In the genomic region with DNA sequence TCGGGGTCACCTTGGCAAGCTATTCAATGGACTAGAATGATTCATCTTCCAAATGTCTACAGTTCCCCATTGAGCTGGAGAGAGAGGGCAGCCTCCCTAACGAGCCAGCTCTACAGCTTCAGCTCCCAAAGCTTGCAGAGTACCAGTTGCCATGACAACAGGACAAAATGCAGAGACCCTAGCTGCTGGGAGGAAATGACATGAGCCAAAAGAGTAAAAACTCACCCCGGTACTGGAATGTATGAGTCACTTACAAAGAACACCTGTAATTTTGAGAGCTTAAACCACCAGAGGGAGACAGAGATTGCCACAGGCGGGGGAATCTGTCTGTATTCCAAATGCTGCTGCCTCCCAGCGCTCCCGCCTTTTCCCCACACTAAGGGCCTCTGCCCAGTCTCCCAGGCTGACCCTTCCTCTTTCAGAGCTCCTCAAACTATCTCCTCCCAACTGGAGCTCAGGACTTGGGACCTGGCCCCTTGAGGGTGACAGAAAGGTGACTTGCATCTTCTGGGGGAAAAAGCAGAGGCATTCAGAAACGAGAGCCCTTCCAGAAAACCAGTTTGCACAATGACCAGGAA, we compare ENCODE assay signal across 8 cellular contexts.
DNase-seq lines count a peak whose midpoint lies in the region; ATAC-seq and TF ChIP-seq lines count a peak whose summit lies in the region.

No MANE protein-coding gene starts in this region.

- H3K4me3 Mint-ChIP-seq in T-helper 17 cell: no peak overlapping the region

- peak overlapping the region; percentile 31 for H3K4me2 ChIP-seq in HCT116 (ENCODE audit: low read length)

- no peak overlapping the region for H3K27ac ChIP-seq in HCT116 (ENCODE audit: low read depth, low read length)
- H3K27ac ChIP-seq in ascending aorta: no peak overlapping the region

- POLR2A ChIA-PET in HCT116 (lab: Charles Lee): no interaction called here

- peak; percentile 95 for TF ChIP-seq RAD21 in HCT116 (IDR thresholded peaks at IDR 0.05; ENCODE audit: low read depth)

- no peaks in the 10 kb centered on the region for H3K36me3 Mint-ChIP-seq in T-helper 17 cell (ENCODE audit: low read depth)

- CTCF ChIA-PET in HCT116 (lab: Charles Lee): interaction anchor here (0.7 to 1.8 kb wide), 19 partner anchors 9 to 618 kb away, joined by 3 to 11 read pairs (median 5); partner anchors contain the start of gene CUL2

- intact Hi-C loops in HCT116 (cut with micrococcal nuclease) (loop anchor here (2.0 kb wide), 1 partner anchor 224 kb away; no protein-coding TSS in a partner anchor), ascending aorta (cut with DNase I) (no loop called here)

- H3K4me1 Mint-ChIP-seq in T-helper 17 cell: peaks cover 17% of the 10 kb centered on the region

- no peak overlapping the region for H3K9ac ChIP-seq in HCT116 (ENCODE audit: low read length)

- no peaks in the 10 kb centered on the region for H3K27me3 ChIP-seq in HCT116 (ENCODE audit: insufficient read depth, low read length)
- H3K27me3 ChIP-seq in ascending aorta: no peaks in the 10 kb centered on the region

- H3K36me3 ChIP-seq in HCT116 (ENCODE audit: control insufficient read depth in 1 of 2, insufficient read depth in 2 of 2, low read length in 2 of 2) (no peaks in the 10 kb centered on the region), ascending aorta (no peaks in the 10 kb centered on the region)

- H3K79me2 ChIP-seq in HCT116 (ENCODE audit: insufficient read depth, low read length): no peaks in the 10 kb centered on the region

- H2AFZ ChIP-seq in HCT116 (ENCODE audit: low read depth, low read length, poor library complexity, severe bottlenecking): peak overlapping the region; percentile 36

- no peaks in the 10 kb centered on the region for H3K27me3 Mint-ChIP-seq in T-helper 17 cell

- no peak for TF ChIP-seq POLR2A in HCT116 (IDR thresholded peaks at IDR 0.05; ENCODE audit: borderline replicate concordance, extremely low read depth, insufficient read depth, insufficient read length)

- BruUV-seq in HCT116 (replicated peaks; lab: Mats Ljungman, UMichigan): no TSS peak

- RAD21 ChIA-PET in HCT116 (lab: Charles Lee; ENCODE audit: low non-redundant PET in 1 of 2, low total read pairs in 2 of 2, uncharacterized antibody in 2 of 2, unreplicated experiment in 2 of 2): interaction anchor here in 1 of 2 experiments (1.5 kb wide), 1 partner anchor 328 kb away, joined by 3 read pairs; no protein-coding TSS in a partner anchor

- DNase-seq in NCI-H1417 (lab: John Stamatoyannopoulos, UW) (peak; percentile 22 to 62 (median 35)), NCI-H1417 treated with DMSO at 0.1 percent for 48 hours (lab: John Stamatoyannopoulos, UW) (no peak), HCT116 (ENCODE audit: low read depth, low spot score) (peak; percentile 76), M059J (ENCODE audit: low read depth) (peak; percentile 85), T-helper 17 cell (peak in 1 of 3 donors; percentile 13), ascending aorta (ENCODE audit: low spot score in 2 of 2) (no peak), iPS-NIHi7 (ENCODE audit: extremely low spot score) (peak; percentile 89)
- DNase-seq in stimulated activated CD4-positive, alpha-beta T cell treated with anti-CD3 and anti-CD28 coated beads, Interleukin-15, amount 100 ng/mL, for 48 hours (ENCODE audit: low read depth in 2 of 2): peak; percentile 35 to 36

- H3K4me3 ChIP-seq in HCT116 (replicated peaks in 1 of 2; ENCODE audit: low read depth in 1 of 2, low read length in 2 of 2) (no peak overlapping the region), ascending aorta (no peak overlapping the region)

- no peak overlapping the region for H3K27ac Mint-ChIP-seq in T-helper 17 cell

- H3K9me3 ChIP-seq in HCT116 (ENCODE audit: control insufficient read depth in 1 of 2, insufficient read depth in 1 of 2, low read depth in 1 of 2, low read length in 2 of 2): no peaks in the 10 kb centered on the region
- no peaks in the 10 kb centered on the region for H3K9me3 ChIP-seq in T-helper 17 cell (ENCODE audit: control insufficient read depth, low read length, poor library complexity, severe bottlenecking)
- no peaks in the 10 kb centered on the region for H3K9me3 ChIP-seq in ascending aorta

- ATAC-seq in HCT116: peak; percentile 92
- peak; percentile 57 for ATAC-seq in T-helper 17 cell

- no peaks in the 10 kb centered on the region for H4K20me1 ChIP-seq in HCT116 (ENCODE audit: insufficient read depth)

- H3K9me2 ChIP-seq in HCT116 (ENCODE audit: insufficient read depth): no peaks in the 10 kb centered on the region

- TF ChIP-seq CTCF in HCT116 (IDR thresholded peaks at IDR 0.05 in 2 of 3, conservative IDR thresholded peaks at IDR 0.05 in 1 of 3; ENCODE audit: borderline replicate concordance in 1 of 3, insufficient read depth in 1 of 3, low read depth in 2 of 3, low read length in 2 of 3) (peak; percentile 75 to 84 (median 83)), ascending aorta (IDR thresholded peaks at IDR 0.05) (peak in 2 of 3 experiments; percentile 8 to 44)

- peaks cover 8 to 16% of the 10 kb centered on the region in 2 experiments; a peak in 3 of 4 replicates for H3K4me1 ChIP-seq in HCT116 (ENCODE audit: control insufficient read depth in 1 of 2, insufficient read depth in 2 of 2, low read length in 2 of 2)
- H3K4me1 ChIP-seq in ascending aorta: no peaks in the 10 kb centered on the region

TF ChIP-seq in HCT116, 20 proteins besides CTCF, POLR2A, EP300 and RAD21:
- TF ChIP-seq CBX3 (IDR thresholded peaks at IDR 0.05; ENCODE audit: low read depth): peak; percentile 75; the same call in 1 of the 2 replicates
- TF ChIP-seq POLR2AphosphoS5 (IDR thresholded peaks at IDR 0.05; ENCODE audit: low read depth, low read length): peak; percentile 37; the same call in 1 of the 2 replicates
- TF ChIP-seq JUND (IDR thresholded peaks at IDR 0.05): peak; percentile 79
- peak; percentile 46; the same call in 1 of the 2 replicates for TF ChIP-seq MAX (IDR thresholded peaks at IDR 0.05)
- peak; percentile 88 for TF ChIP-seq FOSL1 (IDR thresholded peaks at IDR 0.05; ENCODE audit: low read depth)
- TF ChIP-seq ELF1 (IDR thresholded peaks at IDR 0.05; ENCODE audit: borderline replicate concordance, low read depth): no peak
- no peak for TF ChIP-seq YY1 (IDR thresholded peaks at IDR 0.05; ENCODE audit: extremely low read depth, insufficient replicate concordance, low read depth, low read length)

Comparison
In these comparisons a context has a peak if more than half of its experiments do, and no peak if none do; other contexts are left out.
1. DNase-seq: peak in NCI-H1417 (3 of 3), HCT116 (single experiment), M059J (single experiment), iPS-NIHi7 (single experiment) and stimulated activated CD4-positive, alpha-beta T cell treated with anti-CD3 and anti-CD28 coated beads, Interleukin-15, amount 100 ng/mL, for 48 hours (2 of 2); none in NCI-H1417 treated with DMSO at 0.1 percent for 48 hours (single experiment) and ascending aorta (0 of 2).